In the genomic region with DNA sequence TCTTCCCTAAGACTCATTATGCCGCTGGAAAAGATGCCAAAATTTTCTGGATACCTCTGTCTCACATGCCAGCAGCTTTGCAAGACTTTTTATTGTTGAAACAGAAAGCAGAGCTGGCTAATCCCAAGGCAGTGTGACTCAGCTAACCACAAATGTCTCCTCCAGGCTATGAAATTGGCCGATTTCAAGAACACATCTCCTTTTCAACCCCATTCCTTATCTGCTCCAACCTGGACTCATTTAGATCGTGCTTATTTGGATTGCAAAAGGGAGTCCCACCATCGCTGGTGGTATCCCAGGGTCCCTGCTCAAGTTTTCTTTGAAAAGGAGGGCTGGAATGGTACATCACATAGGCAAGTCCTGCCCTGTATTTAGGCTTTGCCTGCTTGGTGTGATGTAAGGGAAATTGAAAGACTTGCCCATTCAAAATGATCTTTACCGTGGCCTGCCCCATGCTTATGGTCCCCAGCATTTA, we compare ENCODE assay signal across 1 cellular context.
TF ChIP-seq lines count a peak whose summit lies in the region.

No MANE protein-coding gene starts in this region.

TF ChIP-seq in K562, 482 proteins besides CTCF, POLR2A, EP300 and RAD21 (continued from another document and continues in another):
- TF ChIP-seq, protein P1, sequence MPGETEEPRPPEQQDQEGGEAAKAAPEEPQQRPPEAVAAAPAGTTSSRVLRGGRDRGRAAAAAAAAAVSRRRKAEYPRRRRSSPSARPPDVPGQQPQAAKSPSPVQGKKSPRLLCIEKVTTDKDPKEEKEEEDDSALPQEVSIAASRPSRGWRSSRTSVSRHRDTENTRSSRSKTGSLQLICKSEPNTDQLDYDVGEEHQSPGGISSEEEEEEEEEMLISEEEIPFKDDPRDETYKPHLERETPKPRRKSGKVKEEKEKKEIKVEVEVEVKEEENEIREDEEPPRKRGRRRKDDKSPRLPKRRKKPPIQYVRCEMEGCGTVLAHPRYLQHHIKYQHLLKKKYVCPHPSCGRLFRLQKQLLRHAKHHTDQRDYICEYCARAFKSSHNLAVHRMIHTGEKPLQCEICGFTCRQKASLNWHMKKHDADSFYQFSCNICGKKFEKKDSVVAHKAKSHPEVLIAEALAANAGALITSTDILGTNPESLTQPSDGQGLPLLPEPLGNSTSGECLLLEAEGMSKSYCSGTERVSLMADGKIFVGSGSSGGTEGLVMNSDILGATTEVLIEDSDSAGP (CRISPR knock-in tag; IDR thresholded peaks at IDR 0.05) = no peak
- no peak for TF ChIP-seq HOXB6 (CRISPR knock-in tag; IDR thresholded peaks at IDR 0.05; ENCODE audit: borderline replicate concordance)
- TF ChIP-seq TEAD1 (CRISPR knock-in tag; IDR thresholded peaks at IDR 0.05) = peak in 1 of 2 experiments; percentile 52; a peak in 1 of 4 replicates
- peak; percentile 52 for TF ChIP-seq NEUROD1 (IDR thresholded peaks at IDR 0.05; ENCODE audit: borderline replicate concordance, low read depth, low read length, partially characterized antibody)
- no peak for TF ChIP-seq TCF7L2 (IDR thresholded peaks at IDR 0.05; ENCODE audit: low read depth, low read length)
- TF ChIP-seq, protein P2, sequence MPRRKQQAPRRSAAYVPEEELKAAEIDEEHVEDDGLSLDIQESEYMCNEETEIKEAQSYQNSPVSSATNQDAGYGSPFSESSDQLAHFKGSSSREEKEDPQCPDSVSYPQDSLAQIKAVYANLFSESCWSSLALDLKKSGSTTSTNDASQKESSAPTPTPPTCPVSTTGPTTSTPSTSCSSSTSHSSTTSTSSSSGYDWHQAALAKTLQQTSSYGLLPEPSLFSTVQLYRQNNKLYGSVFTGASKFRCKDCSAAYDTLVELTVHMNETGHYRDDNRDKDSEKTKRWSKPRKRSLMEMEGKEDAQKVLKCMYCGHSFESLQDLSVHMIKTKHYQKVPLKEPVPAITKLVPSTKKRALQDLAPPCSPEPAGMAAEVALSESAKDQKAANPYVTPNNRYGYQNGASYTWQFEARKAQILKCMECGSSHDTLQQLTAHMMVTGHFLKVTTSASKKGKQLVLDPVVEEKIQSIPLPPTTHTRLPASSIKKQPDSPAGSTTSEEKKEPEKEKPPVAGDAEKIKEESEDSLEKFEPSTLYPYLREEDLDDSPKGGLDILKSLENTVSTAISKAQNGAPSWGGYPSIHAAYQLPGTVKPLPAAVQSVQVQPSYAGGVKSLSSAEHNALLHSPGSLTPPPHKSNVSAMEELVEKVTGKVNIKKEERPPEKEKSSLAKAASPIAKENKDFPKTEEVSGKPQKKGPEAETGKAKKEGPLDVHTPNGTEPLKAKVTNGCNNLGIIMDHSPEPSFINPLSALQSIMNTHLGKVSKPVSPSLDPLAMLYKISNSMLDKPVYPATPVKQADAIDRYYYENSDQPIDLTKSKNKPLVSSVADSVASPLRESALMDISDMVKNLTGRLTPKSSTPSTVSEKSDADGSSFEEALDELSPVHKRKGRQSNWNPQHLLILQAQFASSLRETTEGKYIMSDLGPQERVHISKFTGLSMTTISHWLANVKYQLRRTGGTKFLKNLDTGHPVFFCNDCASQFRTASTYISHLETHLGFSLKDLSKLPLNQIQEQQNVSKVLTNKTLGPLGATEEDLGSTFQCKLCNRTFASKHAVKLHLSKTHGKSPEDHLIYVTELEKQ (CRISPR knock-in tag; IDR thresholded peaks at IDR 0.05) = no peak
- TF ChIP-seq FOXJ3 (CRISPR knock-in tag; IDR thresholded peaks at IDR 0.05) = no peak
- no peak for TF ChIP-seq HMG20A (CRISPR knock-in tag; conservative IDR thresholded peaks at IDR 0.05)
- no peak for TF ChIP-seq NCOA4 (IDR thresholded peaks at IDR 0.05; ENCODE audit: partially characterized antibody)
- TF ChIP-seq ATF1 (CRISPR knock-in tag; IDR thresholded peaks at IDR 0.05) = no peak
- TF ChIP-seq ATF1 (tag; IDR thresholded peaks at IDR 0.05) = no peak
- TF ChIP-seq ILF3 (IDR thresholded peaks at IDR 0.05; ENCODE audit: borderline replicate concordance) = no peak
- TF ChIP-seq, protein P3, sequence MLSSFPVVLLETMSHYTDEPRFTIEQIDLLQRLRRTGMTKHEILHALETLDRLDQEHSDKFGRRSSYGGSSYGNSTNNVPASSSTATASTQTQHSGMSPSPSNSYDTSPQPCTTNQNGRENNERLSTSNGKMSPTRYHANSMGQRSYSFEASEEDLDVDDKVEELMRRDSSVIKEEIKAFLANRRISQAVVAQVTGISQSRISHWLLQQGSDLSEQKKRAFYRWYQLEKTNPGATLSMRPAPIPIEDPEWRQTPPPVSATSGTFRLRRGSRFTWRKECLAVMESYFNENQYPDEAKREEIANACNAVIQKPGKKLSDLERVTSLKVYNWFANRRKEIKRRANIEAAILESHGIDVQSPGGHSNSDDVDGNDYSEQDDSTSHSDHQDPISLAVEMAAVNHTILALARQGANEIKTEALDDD (IDR thresholded peaks at IDR 0.05) = peak; percentile 43; the same call in 1 of the 2 replicates
- TF ChIP-seq CHCHD3 (CRISPR knock-in tag; IDR thresholded peaks at IDR 0.05) = no peak
- TF ChIP-seq CC2D1A (IDR thresholded peaks at IDR 0.05) = no peak
- TF ChIP-seq RBM17 (IDR thresholded peaks at IDR 0.05; ENCODE audit: borderline replicate concordance, low read depth, low read length) = no peak
- TF ChIP-seq ZSCAN29 (IDR thresholded peaks at IDR 0.05) = no peak
- TF ChIP-seq RNF2 (IDR thresholded peaks at IDR 0.05) = peak; percentile 59
- TF ChIP-seq, protein P4, sequence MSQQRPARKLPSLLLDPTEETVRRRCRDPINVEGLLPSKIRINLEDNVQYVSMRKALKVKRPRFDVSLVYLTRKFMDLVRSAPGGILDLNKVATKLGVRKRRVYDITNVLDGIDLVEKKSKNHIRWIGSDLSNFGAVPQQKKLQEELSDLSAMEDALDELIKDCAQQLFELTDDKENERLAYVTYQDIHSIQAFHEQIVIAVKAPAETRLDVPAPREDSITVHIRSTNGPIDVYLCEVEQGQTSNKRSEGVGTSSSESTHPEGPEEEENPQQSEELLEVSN (IDR thresholded peaks at IDR 0.05; ENCODE audit: borderline replicate concordance in 1 of 2, extremely low read depth in 1 of 2, insufficient read depth in 1 of 2, insufficient read length in 1 of 2, low read depth in 1 of 2, low read length in 1 of 2, poor library complexity in 1 of 2, severe bottlenecking in 1 of 2) = no peak
- peak; percentile 51 for TF ChIP-seq MTA2 (IDR thresholded peaks at IDR 0.05; ENCODE audit: low read depth)
- no peak for TF ChIP-seq RBM22 (IDR thresholded peaks at IDR 0.05; ENCODE audit: low read depth, low read length, poor library complexity, severe bottlenecking)
- no peak for TF ChIP-seq U2AF1 (optimal IDR thresholded peaks at IDR 0.05; ENCODE audit: low read depth, low read length)
- no peak for TF ChIP-seq BRD9 (IDR thresholded peaks at IDR 0.05; ENCODE audit: low read depth, partially characterized antibody)
- TF ChIP-seq PHF8 (IDR thresholded peaks at IDR 0.05; ENCODE audit: borderline replicate concordance, low read length) = no peak
- peak; percentile 43; the same call in 1 of the 2 replicates for TF ChIP-seq BHLHE40 (IDR thresholded peaks at IDR 0.05; ENCODE audit: low read length)
- TF ChIP-seq DNMT1 (IDR thresholded peaks at IDR 0.05) = no peak
- TF ChIP-seq, protein P5, sequence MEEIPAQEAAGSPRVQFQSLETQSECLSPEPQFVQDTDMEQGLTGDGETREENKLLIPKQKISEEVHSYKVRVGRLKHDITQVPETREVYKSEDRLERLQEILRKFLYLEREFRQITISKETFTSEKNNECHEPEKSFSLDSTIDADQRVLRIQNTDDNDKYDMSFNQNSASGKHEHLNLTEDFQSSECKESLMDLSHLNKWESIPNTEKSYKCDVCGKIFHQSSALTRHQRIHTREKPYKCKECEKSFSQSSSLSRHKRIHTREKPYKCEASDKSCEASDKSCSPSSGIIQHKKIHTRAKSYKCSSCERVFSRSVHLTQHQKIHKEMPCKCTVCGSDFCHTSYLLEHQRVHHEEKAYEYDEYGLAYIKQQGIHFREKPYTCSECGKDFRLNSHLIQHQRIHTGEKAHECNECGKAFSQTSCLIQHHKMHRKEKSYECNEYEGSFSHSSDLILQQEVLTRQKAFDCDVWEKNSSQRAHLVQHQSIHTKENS (CRISPR knock-in tag; IDR thresholded peaks at IDR 0.05) = no peak
- peak; percentile 93 for TF ChIP-seq DPF2 (IDR thresholded peaks at IDR 0.05)
- TF ChIP-seq, protein P6, sequence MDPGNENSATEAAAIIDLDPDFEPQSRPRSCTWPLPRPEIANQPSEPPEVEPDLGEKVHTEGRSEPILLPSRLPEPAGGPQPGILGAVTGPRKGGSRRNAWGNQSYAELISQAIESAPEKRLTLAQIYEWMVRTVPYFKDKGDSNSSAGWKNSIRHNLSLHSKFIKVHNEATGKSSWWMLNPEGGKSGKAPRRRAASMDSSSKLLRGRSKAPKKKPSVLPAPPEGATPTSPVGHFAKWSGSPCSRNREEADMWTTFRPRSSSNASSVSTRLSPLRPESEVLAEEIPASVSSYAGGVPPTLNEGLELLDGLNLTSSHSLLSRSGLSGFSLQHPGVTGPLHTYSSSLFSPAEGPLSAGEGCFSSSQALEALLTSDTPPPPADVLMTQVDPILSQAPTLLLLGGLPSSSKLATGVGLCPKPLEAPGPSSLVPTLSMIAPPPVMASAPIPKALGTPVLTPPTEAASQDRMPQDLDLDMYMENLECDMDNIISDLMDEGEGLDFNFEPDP (CRISPR knock-in tag; IDR thresholded peaks at IDR 0.05) = no peak
- TF ChIP-seq, protein P7, sequence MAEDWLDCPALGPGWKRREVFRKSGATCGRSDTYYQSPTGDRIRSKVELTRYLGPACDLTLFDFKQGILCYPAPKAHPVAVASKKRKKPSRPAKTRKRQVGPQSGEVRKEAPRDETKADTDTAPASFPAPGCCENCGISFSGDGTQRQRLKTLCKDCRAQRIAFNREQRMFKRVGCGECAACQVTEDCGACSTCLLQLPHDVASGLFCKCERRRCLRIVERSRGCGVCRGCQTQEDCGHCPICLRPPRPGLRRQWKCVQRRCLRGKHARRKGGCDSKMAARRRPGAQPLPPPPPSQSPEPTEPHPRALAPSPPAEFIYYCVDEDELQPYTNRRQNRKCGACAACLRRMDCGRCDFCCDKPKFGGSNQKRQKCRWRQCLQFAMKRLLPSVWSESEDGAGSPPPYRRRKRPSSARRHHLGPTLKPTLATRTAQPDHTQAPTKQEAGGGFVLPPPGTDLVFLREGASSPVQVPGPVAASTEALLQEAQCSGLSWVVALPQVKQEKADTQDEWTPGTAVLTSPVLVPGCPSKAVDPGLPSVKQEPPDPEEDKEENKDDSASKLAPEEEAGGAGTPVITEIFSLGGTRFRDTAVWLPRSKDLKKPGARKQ (CRISPR knock-in tag; IDR thresholded peaks at IDR 0.05) = no peak
- peak; percentile 64; the same call in 1 of the 2 replicates for TF ChIP-seq C11orf30 (IDR thresholded peaks at IDR 0.05; ENCODE audit: low read depth)
- no peak for TF ChIP-seq ZNF584 (CRISPR knock-in tag; IDR thresholded peaks at IDR 0.05; ENCODE audit: low read depth)
- TF ChIP-seq ADNP (tag; IDR thresholded peaks at IDR 0.05) = no peak
- TF ChIP-seq, protein P8, sequence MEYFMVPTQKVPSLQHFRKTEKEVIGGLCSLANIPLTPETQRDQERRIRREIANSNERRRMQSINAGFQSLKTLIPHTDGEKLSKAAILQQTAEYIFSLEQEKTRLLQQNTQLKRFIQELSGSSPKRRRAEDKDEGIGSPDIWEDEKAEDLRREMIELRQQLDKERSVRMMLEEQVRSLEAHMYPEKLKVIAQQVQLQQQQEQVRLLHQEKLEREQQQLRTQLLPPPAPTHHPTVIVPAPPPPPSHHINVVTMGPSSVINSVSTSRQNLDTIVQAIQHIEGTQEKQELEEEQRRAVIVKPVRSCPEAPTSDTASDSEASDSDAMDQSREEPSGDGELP (CRISPR knock-in tag; IDR thresholded peaks at IDR 0.05; ENCODE audit: borderline replicate concordance) = no peak
- TF ChIP-seq, protein P9, sequence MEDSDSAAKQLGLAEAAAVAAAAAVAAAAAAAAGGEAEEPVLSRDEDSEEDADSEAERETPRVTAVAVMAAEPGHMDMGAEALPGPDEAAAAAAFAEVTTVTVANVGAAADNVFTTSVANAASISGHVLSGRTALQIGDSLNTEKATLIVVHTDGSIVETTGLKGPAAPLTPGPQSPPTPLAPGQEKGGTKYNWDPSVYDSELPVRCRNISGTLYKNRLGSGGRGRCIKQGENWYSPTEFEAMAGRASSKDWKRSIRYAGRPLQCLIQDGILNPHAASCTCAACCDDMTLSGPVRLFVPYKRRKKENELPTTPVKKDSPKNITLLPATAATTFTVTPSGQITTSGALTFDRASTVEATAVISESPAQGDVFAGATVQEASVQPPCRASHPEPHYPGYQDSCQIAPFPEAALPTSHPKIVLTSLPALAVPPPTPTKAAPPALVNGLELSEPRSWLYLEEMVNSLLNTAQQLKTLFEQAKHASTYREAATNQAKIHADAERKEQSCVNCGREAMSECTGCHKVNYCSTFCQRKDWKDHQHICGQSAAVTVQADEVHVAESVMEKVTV (CRISPR knock-in tag; IDR thresholded peaks at IDR 0.05) = no peak
- peak; percentile 91 for TF ChIP-seq ARID1B (IDR thresholded peaks at IDR 0.05)
- TF ChIP-seq TEAD2 (tag; IDR thresholded peaks at IDR 0.05) = no peak
- no peak for TF ChIP-seq OTX1 (CRISPR knock-in tag; IDR thresholded peaks at IDR 0.05)
- TF ChIP-seq, protein P10, sequence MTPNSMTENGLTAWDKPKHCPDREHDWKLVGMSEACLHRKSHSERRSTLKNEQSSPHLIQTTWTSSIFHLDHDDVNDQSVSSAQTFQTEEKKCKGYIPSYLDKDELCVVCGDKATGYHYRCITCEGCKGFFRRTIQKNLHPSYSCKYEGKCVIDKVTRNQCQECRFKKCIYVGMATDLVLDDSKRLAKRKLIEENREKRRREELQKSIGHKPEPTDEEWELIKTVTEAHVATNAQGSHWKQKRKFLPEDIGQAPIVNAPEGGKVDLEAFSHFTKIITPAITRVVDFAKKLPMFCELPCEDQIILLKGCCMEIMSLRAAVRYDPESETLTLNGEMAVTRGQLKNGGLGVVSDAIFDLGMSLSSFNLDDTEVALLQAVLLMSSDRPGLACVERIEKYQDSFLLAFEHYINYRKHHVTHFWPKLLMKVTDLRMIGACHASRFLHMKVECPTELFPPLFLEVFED (CRISPR knock-in tag; conservative IDR thresholded peaks at IDR 0.05) = no peak
- TF ChIP-seq TAF7 (tag; IDR thresholded peaks at IDR 0.05) = no peak
- peak; percentile 84 for TF ChIP-seq CEBPB (tag; IDR thresholded peaks at IDR 0.05)
- TF ChIP-seq ZNF644 (tag; IDR thresholded peaks at IDR 0.05; ENCODE audit: low read depth) = no peak
- TF ChIP-seq MTA1 (IDR thresholded peaks at IDR 0.05; ENCODE audit: borderline replicate concordance) = peak; percentile 48; the same call in 1 of the 2 replicates
- TF ChIP-seq, protein P11, sequence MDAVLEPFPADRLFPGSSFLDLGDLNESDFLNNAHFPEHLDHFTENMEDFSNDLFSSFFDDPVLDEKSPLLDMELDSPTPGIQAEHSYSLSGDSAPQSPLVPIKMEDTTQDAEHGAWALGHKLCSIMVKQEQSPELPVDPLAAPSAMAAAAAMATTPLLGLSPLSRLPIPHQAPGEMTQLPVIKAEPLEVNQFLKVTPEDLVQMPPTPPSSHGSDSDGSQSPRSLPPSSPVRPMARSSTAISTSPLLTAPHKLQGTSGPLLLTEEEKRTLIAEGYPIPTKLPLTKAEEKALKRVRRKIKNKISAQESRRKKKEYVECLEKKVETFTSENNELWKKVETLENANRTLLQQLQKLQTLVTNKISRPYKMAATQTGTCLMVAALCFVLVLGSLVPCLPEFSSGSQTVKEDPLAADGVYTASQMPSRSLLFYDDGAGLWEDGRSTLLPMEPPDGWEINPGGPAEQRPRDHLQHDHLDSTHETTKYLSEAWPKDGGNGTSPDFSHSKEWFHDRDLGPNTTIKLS (IDR thresholded peaks at IDR 0.05; ENCODE audit: borderline replicate concordance, low read depth) = no peak
